ENCODE assay signal across 11 cellular contexts in the genomic region with DNA sequence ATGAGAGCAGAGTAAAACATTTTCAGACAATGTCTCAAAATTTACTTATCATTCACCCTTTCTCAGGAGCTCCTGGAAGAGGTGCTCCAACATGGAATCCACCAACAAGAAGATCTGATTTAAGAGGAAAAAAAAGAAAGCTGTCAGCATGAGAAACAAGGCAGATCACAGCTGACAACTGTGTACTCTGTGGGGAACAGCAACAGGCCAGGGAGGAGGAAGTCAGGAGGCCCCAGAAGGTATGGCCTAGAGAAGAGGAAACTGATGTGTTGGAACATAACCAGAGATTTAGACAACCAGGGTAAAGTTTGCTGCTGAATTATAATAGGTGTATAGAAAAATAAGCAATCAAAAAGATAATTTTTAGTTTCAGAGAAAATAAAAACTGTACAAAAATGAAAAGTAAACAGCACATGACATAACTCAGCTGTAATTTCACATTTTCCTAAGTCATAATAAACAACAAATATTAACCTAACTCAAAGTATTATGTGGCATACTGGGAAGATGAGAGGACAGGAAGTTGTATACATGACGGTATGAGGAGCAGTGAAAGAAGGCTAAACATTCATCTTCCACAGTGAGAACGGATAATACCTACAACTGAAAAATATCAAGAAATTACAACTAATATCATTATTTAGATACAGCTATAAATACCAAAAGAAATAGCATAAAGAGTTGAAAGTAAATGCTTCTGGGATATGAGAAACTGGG.
DNase-seq lines count a peak whose midpoint lies in the region; ATAC-seq and TF ChIP-seq lines count a peak whose summit lies in the region.
"Had no signal": no experiment of that assay in that cellular context is flagged by ENCODE, and none has a peak within 500 bp of the region (broad histone marks: within the 10 kb centered on the region; RNA-seq: fewer than 3 reads in every experiment).

No MANE protein-coding gene starts in this region.

- no peak for ATAC-seq in GM19324 (IDR thresholded peaks at IDR 0.05; ENCODE audit: low FRiP score, unreplicated experiment)

- H3K36me3 ChIP-seq in osteoblast (ENCODE audit: insufficient read depth, low read length) (peaks cover 14% of the 10 kb centered on the region), GM23248 (ENCODE audit: low read depth) (no peaks in the 10 kb centered on the region)

- H2AFZ ChIP-seq in osteoblast (ENCODE audit: low read length) (no peak overlapping the region), GM23248 (no peak overlapping the region)
- H2AFZ ChIP-seq: neural progenitor cell had no signal

- H3K27ac ChIP-seq in osteoblast (ENCODE audit: low read depth, low read length) (no peak overlapping the region), GM23248 (no peak overlapping the region)
- H3K27ac ChIP-seq: neural progenitor cell had no signal

- H3K9me3 ChIP-seq in osteoblast (ENCODE audit: low read depth, low read length) = no peaks in the 10 kb centered on the region
- H3K9me3 ChIP-seq in GM23248 (ENCODE audit: low read depth) = no peaks in the 10 kb centered on the region

- H3K9me3 Mint-ChIP-seq in T-helper 1 cell treated with Interleukin-12 subunit alpha and Interleukin-12 subunit beta and Interleukin-4 antibody, amounts not matched to agents 30 μg/mL and 1 μg/mL, for 36 hours = no peaks in the 10 kb centered on the region
- peaks cover 8% of the 10 kb centered on the region for H3K9me3 Mint-ChIP-seq in activated naive CD8-positive, alpha-beta T cell treated with anti-CD3 and anti-CD28 coated beads for 36 hours

- no peak overlapping the region for H3K9ac ChIP-seq in GM23248
- H3K9ac ChIP-seq: neural progenitor cell had no signal

- H3K4me3 ChIP-seq in osteoblast (ENCODE audit: insufficient read depth, low read length) = no peak overlapping the region
- H3K4me3 ChIP-seq in GM23248 = no peak overlapping the region
- H3K4me3 ChIP-seq: neural progenitor cell had no signal

- in situ Hi-C loops in GM23248 (cut with MboI) = no loop called here

- H4K20me1 ChIP-seq in osteoblast (ENCODE audit: insufficient read depth, low read length) = no peaks in the 10 kb centered on the region
- no peaks in the 10 kb centered on the region for H4K20me1 ChIP-seq in GM23248 (ENCODE audit: insufficient read depth)

- peaks cover 41% of the 10 kb centered on the region for H3K4me1 ChIP-seq in osteoblast (ENCODE audit: insufficient read depth, low read length)
- H3K4me1 ChIP-seq in GM23248 (ENCODE audit: insufficient read depth) = peaks cover 45% of the 10 kb centered on the region
- H3K4me1 ChIP-seq: neural progenitor cell had no signal

- peaks cover 20% of the 10 kb centered on the region for H3K4me1 Mint-ChIP-seq in T-helper 1 cell treated with Interleukin-12 subunit alpha and Interleukin-12 subunit beta and Interleukin-4 antibody, amounts not matched to agents 30 μg/mL and 1 μg/mL, for 36 hours (ENCODE audit: low read depth)
- peaks cover 25% of the 10 kb centered on the region for H3K4me1 Mint-ChIP-seq in activated naive CD8-positive, alpha-beta T cell treated with anti-CD3 and anti-CD28 coated beads for 36 hours

- no peaks in the 10 kb centered on the region for H3K9me2 ChIP-seq in GM23248 (ENCODE audit: insufficient read depth)

- peaks cover 44% of the 10 kb centered on the region for H3K36me3 Mint-ChIP-seq in T-helper 1 cell treated with Interleukin-12 subunit alpha and Interleukin-12 subunit beta and Interleukin-4 antibody, amounts not matched to agents 30 μg/mL and 1 μg/mL, for 36 hours (ENCODE audit: low read depth)
- H3K36me3 Mint-ChIP-seq in activated naive CD8-positive, alpha-beta T cell treated with anti-CD3 and anti-CD28 coated beads for 36 hours = peaks cover 15% of the 10 kb centered on the region

- H3K27me3 Mint-ChIP-seq in T-helper 1 cell treated with Interleukin-12 subunit alpha and Interleukin-12 subunit beta and Interleukin-4 antibody, amounts not matched to agents 30 μg/mL and 1 μg/mL, for 36 hours (ENCODE audit: low read depth) = no peaks in the 10 kb centered on the region
- H3K27me3 Mint-ChIP-seq in activated naive CD8-positive, alpha-beta T cell treated with anti-CD3 and anti-CD28 coated beads for 36 hours = no peaks in the 10 kb centered on the region

- H3K27me3 ChIP-seq in osteoblast (ENCODE audit: insufficient read depth, low read length) = no peaks in the 10 kb centered on the region
- H3K27me3 ChIP-seq in GM23248 (replicated peaks; ENCODE audit: insufficient read depth) = no peaks in the 10 kb centered on the region
- H3K27me3 ChIP-seq: neural progenitor cell had no signal

- peak overlapping the region; percentile 82 for H3K27ac Mint-ChIP-seq in T-helper 1 cell treated with Interleukin-12 subunit alpha and Interleukin-12 subunit beta and Interleukin-4 antibody, amounts not matched to agents 30 μg/mL and 1 μg/mL, for 36 hours
- peak overlapping the region; percentile 77 for H3K27ac Mint-ChIP-seq in activated naive CD8-positive, alpha-beta T cell treated with anti-CD3 and anti-CD28 coated beads for 36 hours
- H3K27ac Mint-ChIP-seq: neural progenitor cell had no signal

- DNase-seq in T-helper 1 cell (no peak), MV-4-11 (lab: John Stamatoyannopoulos, UW) (peak; percentile 47), osteoblast (ENCODE audit: insufficient read length, low spot score, missing footprints) (peak; percentile 37), GM23248 (no peak), LoVo (ENCODE audit: low spot score) (no peak)
- DNase-seq in activated naive CD8-positive, alpha-beta T cell treated with anti-CD3 and anti-CD28 coated beads for 36 hours = no peak
- DNase-seq: 8988T; activated effector memory CD4-positive, alpha-beta T cell treated with Interleukin-2 at 50 U/mL for 16 hours had no signal

- no peak overlapping the region for H3K4me2 ChIP-seq in osteoblast (ENCODE audit: insufficient read depth, low read length)
- H3K4me2 ChIP-seq in GM23248 (ENCODE audit: unreplicated experiment) = no peak overlapping the region
- H3K4me2 ChIP-seq: neural progenitor cell had no signal

- H3K79me2 ChIP-seq in osteoblast (ENCODE audit: insufficient read depth, low read length) (no peaks in the 10 kb centered on the region), GM23248 (ENCODE audit: insufficient read depth) (no peaks in the 10 kb centered on the region)

- no peak for TF ChIP-seq CTCF in osteoblast (IDR thresholded peaks at IDR 0.05; ENCODE audit: extremely low read depth, low read depth, low read length)

- WGBS in GM23248 (ENCODE audit: low coverage in 1 of 2, low lambda C conversion rate in 2 of 2, missing lambda C conversion rate in 2 of 2), 2 experiments = 94 to 97% methylated on average over 2 of the region's 2 CpGs

- no peak overlapping the region for H3K4me3 Mint-ChIP-seq in T-helper 1 cell treated with Interleukin-12 subunit alpha and Interleukin-12 subunit beta and Interleukin-4 antibody, amounts not matched to agents 30 μg/mL and 1 μg/mL, for 36 hours
- peak overlapping the region; percentile 8 for H3K4me3 Mint-ChIP-seq in activated naive CD8-positive, alpha-beta T cell treated with anti-CD3 and anti-CD28 coated beads for 36 hours
- H3K4me3 Mint-ChIP-seq: neural progenitor cell had no signal

- H3F3A ChIP-seq in GM23248 (ENCODE audit: insufficient read depth) = peaks cover 33% of the 10 kb centered on the region

Comparison
In these comparisons a context has a peak if more than half of its experiments do, and no peak if none do; other contexts are left out.
1. DNase-seq: peak in MV-4-11 (single experiment) and osteoblast (single experiment); none in T-helper 1 cell (0 of 5), activated naive CD8-positive, alpha-beta T cell treated with anti-CD3 and anti-CD28 coated beads for 36 hours (single experiment), GM23248 (single experiment) and LoVo (single experiment).